Comparison of ENCODE assay signal across 8 cellular contexts in genomic region chr19:52028027-52028779, GRCh38. TPM values are rescaled to one million over a fixed set of nuclear protein-coding genes. Genes with fewer than 3 reads are reported as not detected.
DNase-seq lines count a peak whose midpoint lies in the region; ATAC-seq and TF ChIP-seq lines count a peak whose summit lies in the region.

ZNF614 (minus strand) TSS chr19:52028379; CDS start chr19:52025745, 2,634 bp downstream.

- H3K4me3 ChIP-seq in PC-3 (ENCODE audit: low read length) (peak within 1 kb of the TSS; percentile 83), esophagus muscularis mucosa (peak within 1 kb of the TSS; percentile 76 to 87 (median 78)), muscle layer of duodenum (ENCODE audit: low read depth in 1 of 2, low read length in 2 of 2) (peak within 1 kb of the TSS; percentile 76 to 93)

- CTCF ChIA-PET in PC-3 (lab: Charles Lee): no interaction called here

- peaks cover 16 to 30% of the 10 kb centered on the region in 2 donors for H3K9me3 Mint-ChIP-seq in activated T-cell treated with anti-CD3 and anti-CD28 coated beads, Interleukin-2, amount 50 U/mL, for 72 hours

- H3K27me3 ChIP-seq in PC-3 (ENCODE audit: low read length): no peaks in the 10 kb centered on the region
- no peaks in the 10 kb centered on the region for H3K27me3 ChIP-seq in esophagus muscularis mucosa
- no peaks in the 10 kb centered on the region for H3K27me3 ChIP-seq in muscle layer of duodenum (ENCODE audit: low read depth, low read length)

- BruUV-seq in PC-3 (replicated peaks; lab: Mats Ljungman, UMichigan): no TSS peak

- peak; percentile 15 for TF ChIP-seq POLR2A in esophagus muscularis mucosa (IDR thresholded peaks at IDR 0.05; ENCODE audit: low read depth)

- peak within 1 kb of the TSS; percentile 66 for H3K27ac Mint-ChIP-seq in activated T-cell treated with anti-CD3 and anti-CD28 coated beads, Interleukin-2, amount 50 U/mL, for 72 hours

- intact Hi-C loops in PC-3 (cut with micrococcal nuclease): no loop called here
- intact Hi-C loops in esophagus muscularis mucosa (cut with DNase I): no loop called here

- POLR2A ChIA-PET in PC-3 (lab: Charles Lee; ENCODE audit: unreplicated experiment): interaction anchor here (0.6 kb wide), 1 partner anchor 15 kb away, joined by 3 read pairs; no protein-coding TSS in a partner anchor

- H3K4me1 Mint-ChIP-seq in activated T-cell treated with anti-CD3 and anti-CD28 coated beads, Interleukin-2, amount 50 U/mL, for 72 hours (ENCODE audit: low read depth): peaks cover 25% of the 10 kb centered on the region

- TF ChIP-seq EP300 in esophagus muscularis mucosa (IDR thresholded peaks at IDR 0.05): no peak

- H4K20me1 ChIP-seq in PC-3 (ENCODE audit: low read length): no peaks in the 10 kb centered on the region

- H3K4me3 Mint-ChIP-seq in activated T-cell treated with anti-CD3 and anti-CD28 coated beads, Interleukin-2, amount 50 U/mL, for 72 hours: peak within 1 kb of the TSS; percentile 87 to 97

- H3K9me3 ChIP-seq in PC-3 (ENCODE audit: low read length) (peaks cover 39% of the 10 kb centered on the region), esophagus muscularis mucosa (peaks cover 5 to 38% (median 26%) of the 10 kb centered on the region in 4 donors), muscle layer of duodenum (ENCODE audit: control insufficient read depth in 1 of 2, low read length in 2 of 2) (peaks cover 19 to 29% of the 10 kb centered on the region in 2 donors)

- H3K27ac ChIP-seq in PC-3 (ENCODE audit: low read length) (peak within 1 kb of the TSS; percentile 74), esophagus muscularis mucosa (replicated peaks in 1 of 4) (peak within 1 kb of the TSS; percentile 89 to 95 (median 92)), muscle layer of duodenum (ENCODE audit: low read length) (peak within 1 kb of the TSS; percentile 92)

- ATAC-seq in GM21526 (IDR thresholded peaks at IDR 0.05; ENCODE audit: low FRiP score, unreplicated experiment) (peak; percentile 78), PC-3 (peak; percentile 91)
- peak; percentile 91 to 94 for ATAC-seq in activated T-cell treated with anti-CD3 and anti-CD28 coated beads, Interleukin-2, amount 50 U/mL, for 72 hours (replicated peaks in 1 of 2)

- H3F3A ChIP-seq in PC-3 (ENCODE audit: low read length, unreplicated experiment): no peaks in the 10 kb centered on the region

- peaks cover 13% of the 10 kb centered on the region for H3K79me2 ChIP-seq in PC-3 (ENCODE audit: low read length)

- peak within 1 kb of the TSS; percentile 84 for H3K9ac ChIP-seq in PC-3 (ENCODE audit: low read length)

- DNase-seq in DMS114 treated with DMSO at 0.1 percent for 48 hours (lab: John Stamatoyannopoulos, UW; ENCODE audit: unreplicated experiment) (peak; percentile 84), HuH-7 (ENCODE audit: low spot score) (peak; percentile 65), PC-3 (peak; percentile 91), esophagus muscularis mucosa (ENCODE audit: extremely low spot score) (peak; percentile 95)
- DNase-seq in activated T-cell treated with anti-CD3 and anti-CD28 coated beads, Interleukin-2, amount 50 U/mL, for 72 hours: peak; percentile 86 to 87
- DNase-seq in stimulated activated CD8-positive, alpha-beta memory T cell treated with anti-CD3 and anti-CD28 coated beads, Interleukin-7, amount 100 ng/mL, for 1 hour (ENCODE audit: low read depth in 2 of 2): peak; percentile 65 to 67

- 0% methylated on average over 22 of the region's 53 CpGs for WGBS in esophagus muscularis mucosa

- no peaks in the 10 kb centered on the region for H3K27me3 Mint-ChIP-seq in activated T-cell treated with anti-CD3 and anti-CD28 coated beads, Interleukin-2, amount 50 U/mL, for 72 hours (ENCODE audit: low read depth)

- TF ChIP-seq CTCF in PC-3 (conservative IDR thresholded peaks at IDR 0.05; ENCODE audit: low read depth, low read length): no peak
- TF ChIP-seq CTCF in esophagus muscularis mucosa (IDR thresholded peaks at IDR 0.05): no peak

- peak within 1 kb of the TSS; percentile 97 for H2AFZ ChIP-seq in PC-3 (ENCODE audit: low read length)

- H3K36me3 Mint-ChIP-seq in activated T-cell treated with anti-CD3 and anti-CD28 coated beads, Interleukin-2, amount 50 U/mL, for 72 hours (ENCODE audit: insufficient read depth in 2 of 2): peaks cover 44 to 76% of the 10 kb centered on the region in 2 donors

- H3K9me2 ChIP-seq in PC-3 (replicated peaks; ENCODE audit: low read length): no peaks in the 10 kb centered on the region

- peak within 1 kb of the TSS; percentile 86 for H3K4me2 ChIP-seq in PC-3 (ENCODE audit: low read length)

- H3K4me1 ChIP-seq in PC-3 (ENCODE audit: insufficient read depth, low read length) (no peaks in the 10 kb centered on the region), esophagus muscularis mucosa (peaks cover 8 to 23% (median 20%) of the 10 kb centered on the region in 4 donors), muscle layer of duodenum (ENCODE audit: control insufficient read depth in 1 of 2, insufficient read depth in 2 of 2, low read length in 2 of 2) (peaks cover 0 to 7% of the 10 kb centered on the region in 2 donors)

- H3K36me3 ChIP-seq in PC-3 (ENCODE audit: low read depth, low read length) (peaks cover 62% of the 10 kb centered on the region), esophagus muscularis mucosa (peaks cover 27 to 34% (median 29%) of the 10 kb centered on the region in 4 donors), muscle layer of duodenum (ENCODE audit: control insufficient read depth in 1 of 2, insufficient read depth in 2 of 2, low read length in 2 of 2) (peaks cover 13 to 38% of the 10 kb centered on the region in 2 donors)

RNA-seq across cellular contexts. Expression of gene ZNF614, which starts in this region (rescaled TPM):
- total RNA-seq in PC-3 (2014; rRNA removed) (9.7 and 10.4 TPM in 2 replicates), esophagus muscularis mucosa (10 to 100 TPM in 1 of 4 donors, 1 to 10 TPM in 3; 5.8 to 10.3 (median 7.7) TPM)
- 10 to 100 TPM; 11.5 TPM for total RNA-seq in activated T-cell treated with anti-CD3 and anti-CD28 coated beads, Interleukin-2, amount 50 U/mL, for 72 hours

Comparison
In these comparisons a context has a peak if more than half of its experiments do, and no peak if none do; other contexts are left out.
1. Peak in every context shown above with its lines: DNase-seq, ATAC-seq, H3K4me3 ChIP-seq and H3K27ac ChIP-seq.